ENCODE assay signal across 14 cellular contexts in genomic region chr1:167103236-167103894, GRCh38. TPM values are rescaled to one million over a fixed set of nuclear protein-coding genes. Genes with fewer than 3 reads are reported as not detected.
A peak's percentile ranks its signal among the peaks of the same experiment; 100 is the strongest.
DNase-seq lines count a peak whose midpoint lies in the region; ATAC-seq, FAIRE-seq and TF ChIP-seq lines count a peak whose summit lies in the region.
"Had no signal": no experiment of that assay in that cellular context is flagged by ENCODE, and none has a peak within 500 bp of the region (broad histone marks: within the 10 kb centered on the region; RNA-seq: fewer than 3 reads in every experiment).

No MANE protein-coding gene starts in this region.

- FAIRE-seq in urothelium cell line (lab: Jason Lieb, UNC): no peak

- intact Hi-C loops in MCF 10A (cut with micrococcal nuclease) (no loop called here), breast epithelium (cut with DNase I; ENCODE audit: low total_unique reads) (no loop called here), left lung (cut with DNase I) (no loop called here)

- no peak overlapping the region for H3K4me3 ChIP-seq in breast epithelium
- H3K4me3 ChIP-seq in endodermal cell (ENCODE audit: low read length): no peak overlapping the region
- no peak overlapping the region for H3K4me3 ChIP-seq in left lung
- H3K4me3 ChIP-seq: BLaER1 treated with 17β-estradiol and CSF1 and Interleukin-3, amounts not matched to agents 10 nM and 100 nM had no signal

- H3K36me3 ChIP-seq in breast epithelium (no peaks in the 10 kb centered on the region), endodermal cell (ENCODE audit: control insufficient read depth, insufficient read depth, low read length) (no peaks in the 10 kb centered on the region), left lung (no peaks in the 10 kb centered on the region)
- H3K36me3 ChIP-seq: BLaER1 treated with 17β-estradiol and CSF1 and Interleukin-3, amounts not matched to agents 10 nM and 100 nM had no signal

- no peaks in the 10 kb centered on the region for H3K9me3 Mint-ChIP-seq in MCF 10A (ENCODE audit: unreplicated experiment)
- no peaks in the 10 kb centered on the region for H3K9me3 Mint-ChIP-seq in endodermal cell
- H3K9me3 Mint-ChIP-seq: neural crest cell had no signal

- H3K4me3 Mint-ChIP-seq in MCF 10A (ENCODE audit: unreplicated experiment) (no peak overlapping the region), endodermal cell (no peak overlapping the region)
- H3K4me3 Mint-ChIP-seq: neural crest cell had no signal

- DNase-seq in MCF 10A (ENCODE audit: unreplicated experiment): peak; percentile 60
- no peak for DNase-seq in breast epithelium (ENCODE audit: low spot score in 2 of 2)
- peak; percentile 84 for DNase-seq in NCI-H526 treated with DMSO at 0.1 percent for 48 hours (lab: John Stamatoyannopoulos, UW)
- DNase-seq in endodermal cell: peak; percentile 78
- DNase-seq in urothelium cell line (ENCODE audit: low spot score): peak; percentile 38
- DNase-seq in left lung: no peak
- no peak for DNase-seq in NCI-H2029 treated with DMSO at 0.1 percent for 48 hours (lab: John Stamatoyannopoulos, UW)
- DNase-seq: IMR-90, left cardiac atrium, NCI-H1694 treated with DMSO at 0.1 percent for 48 hours, T-helper 9 cell had no signal

- H3K27ac Mint-ChIP-seq in MCF 10A (ENCODE audit: low read depth, unreplicated experiment): no peak overlapping the region
- H3K27ac Mint-ChIP-seq in endodermal cell: no peak overlapping the region

- CTCF ChIA-PET in MCF 10A (lab: Yijun Ruan, JAX): interaction anchor here (0.9 to 2.4 kb wide), 4 partner anchors 44 to 624 kb away, joined by 3 to 8 read pairs (median 4); no protein-coding TSS in a partner anchor

- 80 to 83% methylated on average over 1 to 8 of the region's 8 CpGs for WGBS in endodermal cell (ENCODE audit: insufficient coverage in 1 of 2, insufficient read length in 1 of 2), 2 experiments

- BruUV-seq in MCF 10A (replicated peaks; lab: Mats Ljungman, UMichigan): no TSS peak

- H3K27me3 ChIP-seq in breast epithelium (no peaks in the 10 kb centered on the region), endodermal cell (ENCODE audit: control insufficient read depth, insufficient read depth, low read length, poor library complexity, severe bottlenecking) (no peaks in the 10 kb centered on the region), left lung (peaks cover 0 to 11% of the 10 kb centered on the region in 2 donors)
- H3K27me3 ChIP-seq: BLaER1 treated with 17β-estradiol and CSF1 and Interleukin-3, amounts not matched to agents 10 nM and 100 nM had no signal

- no peaks in the 10 kb centered on the region for H3K4me1 ChIP-seq in breast epithelium
- peaks cover 10% of the 10 kb centered on the region for H3K4me1 ChIP-seq in endodermal cell (ENCODE audit: control insufficient read depth, insufficient read depth, low read length)
- no peaks in the 10 kb centered on the region for H3K4me1 ChIP-seq in left lung

- TF ChIP-seq CTCF in MCF 10A (IDR thresholded peaks at IDR 0.05; ENCODE audit: unreplicated experiment) (no peak), breast epithelium (IDR thresholded peaks at IDR 0.05) (no peak), endodermal cell (conservative IDR thresholded peaks at IDR 0.05) (no peak), left lung (IDR thresholded peaks at IDR 0.05) (no peak)

- no peak for ATAC-seq in left lung
- no peak for ATAC-seq in HG03378 (IDR thresholded peaks at IDR 0.05; ENCODE audit: unreplicated experiment)
- ATAC-seq: left cardiac atrium had no signal

- peaks cover under 1% of the 10 kb centered on the region for H3K4me1 Mint-ChIP-seq in MCF 10A (ENCODE audit: insufficient read depth, unreplicated experiment)
- peaks cover 42% of the 10 kb centered on the region for H3K4me1 Mint-ChIP-seq in endodermal cell

- no peaks in the 10 kb centered on the region for H3K36me3 Mint-ChIP-seq in MCF 10A (ENCODE audit: insufficient read depth, unreplicated experiment)
- H3K36me3 Mint-ChIP-seq in endodermal cell (ENCODE audit: low read depth): no peaks in the 10 kb centered on the region

- H3K9ac ChIP-seq in endodermal cell (ENCODE audit: extremely low read depth, low read length, poor library complexity, severe bottlenecking): no peak overlapping the region
- H3K9ac ChIP-seq: BLaER1 treated with 17β-estradiol and CSF1 and Interleukin-3, amounts not matched to agents 10 nM and 100 nM had no signal

- POLR2A ChIA-PET in MCF 10A (lab: Yijun Ruan, JAX): no interaction called here

- H3K27me3 Mint-ChIP-seq in MCF 10A (ENCODE audit: insufficient read depth, unreplicated experiment) (no peaks in the 10 kb centered on the region), endodermal cell (ENCODE audit: insufficient read depth) (no peaks in the 10 kb centered on the region)

- no peaks in the 10 kb centered on the region for H3K9me3 ChIP-seq in breast epithelium
- H3K9me3 ChIP-seq in endodermal cell (ENCODE audit: control insufficient read depth, low read length): no peaks in the 10 kb centered on the region
- H3K9me3 ChIP-seq in left lung: no peaks in the 10 kb centered on the region

- TF ChIP-seq POLR2A in breast epithelium (IDR thresholded peaks at IDR 0.05): no peak

- H3K27ac ChIP-seq in breast epithelium (no peak overlapping the region), endodermal cell (ENCODE audit: low read depth, low read length) (no peak overlapping the region), left lung (no peak overlapping the region)
- H3K27ac ChIP-seq: BLaER1 treated with 17β-estradiol and CSF1 and Interleukin-3, amounts not matched to agents 10 nM and 100 nM had no signal

RNA-seq across cellular contexts. Expression of gene STYXL2, which starts 9.5 kb away (rescaled TPM):
- total RNA-seq in MCF 10A (2022) (not detected in 2 replicates), breast epithelium (under 1 TPM in 2 of 3 donors, not detected in 1; 0.16 to 0.33 TPM), endodermal cell (1 to 10 TPM in 1 of 2 donors, under 1 TPM in 1; 0.99 to 5.2 TPM), left lung (under 1 TPM in 1 of 2 donors, not detected in 1; 0.12 TPM)
- polyA plus RNA-seq in endodermal cell (2013, experiment 1 of 2): 0.21 TPM
- 0.17 TPM for polyA plus RNA-seq in endodermal cell (2013, experiment 2 of 2)
- total RNA-seq: IMR-90 had no signal
- polyA plus RNA-seq: IMR-90 had no signal

RNA-seq across cellular contexts. Expression of gene GPA33, which starts 13.2 kb away (rescaled TPM):
- total RNA-seq in MCF 10A (2022) (not detected in 2 replicates), breast epithelium (1 to 10 TPM in 1 of 3 donors, under 1 TPM in 2; 0.15 to 3.6 (median 0.16) TPM), endodermal cell (1 to 10 TPM in 1 of 2 donors, under 1 TPM in 1; 0.37 to 1.5 TPM), left lung (under 1 TPM; 0.50 to 0.55 TPM)
- 2.2 TPM for polyA plus RNA-seq in endodermal cell (2013, experiment 1 of 2)
- polyA plus RNA-seq in endodermal cell (2013, experiment 2 of 2): 1.4 TPM
- total RNA-seq: IMR-90, neural crest cell had no signal
- polyA plus RNA-seq: IMR-90 had no signal

Comparison
In these comparisons a context has a peak if more than half of its experiments do, and no peak if none do; other contexts are left out.
1. DNase-seq: peak in MCF 10A (single experiment), NCI-H526 treated with DMSO at 0.1 percent for 48 hours (single experiment), endodermal cell (single experiment) and urothelium cell line (single experiment); none in breast epithelium (0 of 2), left lung (0 of 2) and NCI-H2029 treated with DMSO at 0.1 percent for 48 hours (single experiment).